16 cellular contexts compared by ENCODE assay signal in the genomic region with DNA sequence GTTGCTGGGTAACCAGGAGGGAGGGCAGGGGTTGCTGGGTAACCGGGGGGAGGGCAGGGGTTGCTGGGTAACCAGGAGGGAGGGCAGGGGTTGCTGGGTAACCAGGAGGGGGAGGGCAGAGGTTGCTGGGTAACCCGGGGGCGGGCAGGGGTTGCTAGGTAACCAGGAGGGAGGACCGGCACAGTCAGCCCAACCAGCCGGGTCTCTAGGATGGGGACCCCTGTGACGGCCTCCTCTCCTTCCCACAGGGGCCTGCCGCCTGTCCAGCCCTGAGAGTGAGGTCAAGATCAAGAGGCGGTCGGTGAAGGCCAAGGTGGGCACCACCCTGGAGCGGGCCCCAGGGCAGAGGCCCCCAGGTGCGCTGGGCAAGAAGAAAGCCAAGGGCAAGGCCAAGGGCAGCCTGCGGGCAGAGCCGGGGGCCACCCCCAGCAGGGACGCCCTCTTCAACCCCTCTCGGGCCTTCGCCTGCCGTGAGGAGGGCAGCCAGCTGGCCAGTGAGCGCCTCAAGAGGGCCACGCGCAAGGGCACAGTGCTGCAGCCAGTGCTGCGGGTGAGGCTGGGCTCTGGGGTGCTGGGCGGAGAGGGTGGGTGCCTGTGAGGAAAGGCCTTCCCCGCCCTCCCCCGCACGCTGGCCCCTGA.
"Had no signal": no experiment of that assay in that cellular context is flagged by ENCODE, and none has a peak within 500 bp of the region (broad histone marks: within the 10 kb centered on the region; RNA-seq: fewer than 3 reads in every experiment).

No MANE protein-coding gene starts in this region.

- ATAC-seq: body of pancreas; esophagus mucosa; left colon; stimulated activated memory B cell treated with anti-CD40 and anti-IgM and Interleukin-4, amounts not matched to agents 10 μg/mL and 1 μg/mL and 100 μg/mL, for 72 hours had no signal

- H3K27ac ChIP-seq: body of pancreas, colonic mucosa, neutrophil, parathyroid adenoma had no signal

- H3K36me3 ChIP-seq: colonic mucosa, neutrophil had no signal

- H3K4me3 ChIP-seq: body of pancreas, colonic mucosa had no signal

- H3K9me3 ChIP-seq: body of pancreas, colonic mucosa, neutrophil had no signal

- H3K27me3 ChIP-seq: body of pancreas, colonic mucosa, neutrophil had no signal

- DNase-seq: activated CD4-positive, alpha-beta memory T cell treated with anti-CD3 and anti-CD28 coated beads, Interleukin-2, amount 10 ng/mL, durations not matched to agents 7 days and 5 days; activated CD8-positive, alpha-beta memory T cell treated with anti-CD3 and anti-CD28 coated beads, Interleukin-2, amount 50 U/mL, for 4 hours; activated gamma-delta T cell; activated naive CD8-positive, alpha-beta T cell treated with anti-CD3 and anti-CD28 coated beads for 36 hours; activated T-cell treated with anti-CD3 and anti-CD28 coated beads, Interleukin-2, amount 50 U/mL, for 48 hours; body of pancreas; central memory CD4-positive, alpha-beta T cell; colonic mucosa; left colon; naive B cell; stimulated activated CD4-positive, alpha-beta T cell treated with anti-CD3 and anti-CD28 coated beads, Interleukin-2, amount 100 ng/mL, for 48 hours; WERI-Rb-1 had no signal

- H3K4me1 ChIP-seq: body of pancreas, colonic mucosa, parathyroid adenoma had no signal
